In the genomic region with DNA sequence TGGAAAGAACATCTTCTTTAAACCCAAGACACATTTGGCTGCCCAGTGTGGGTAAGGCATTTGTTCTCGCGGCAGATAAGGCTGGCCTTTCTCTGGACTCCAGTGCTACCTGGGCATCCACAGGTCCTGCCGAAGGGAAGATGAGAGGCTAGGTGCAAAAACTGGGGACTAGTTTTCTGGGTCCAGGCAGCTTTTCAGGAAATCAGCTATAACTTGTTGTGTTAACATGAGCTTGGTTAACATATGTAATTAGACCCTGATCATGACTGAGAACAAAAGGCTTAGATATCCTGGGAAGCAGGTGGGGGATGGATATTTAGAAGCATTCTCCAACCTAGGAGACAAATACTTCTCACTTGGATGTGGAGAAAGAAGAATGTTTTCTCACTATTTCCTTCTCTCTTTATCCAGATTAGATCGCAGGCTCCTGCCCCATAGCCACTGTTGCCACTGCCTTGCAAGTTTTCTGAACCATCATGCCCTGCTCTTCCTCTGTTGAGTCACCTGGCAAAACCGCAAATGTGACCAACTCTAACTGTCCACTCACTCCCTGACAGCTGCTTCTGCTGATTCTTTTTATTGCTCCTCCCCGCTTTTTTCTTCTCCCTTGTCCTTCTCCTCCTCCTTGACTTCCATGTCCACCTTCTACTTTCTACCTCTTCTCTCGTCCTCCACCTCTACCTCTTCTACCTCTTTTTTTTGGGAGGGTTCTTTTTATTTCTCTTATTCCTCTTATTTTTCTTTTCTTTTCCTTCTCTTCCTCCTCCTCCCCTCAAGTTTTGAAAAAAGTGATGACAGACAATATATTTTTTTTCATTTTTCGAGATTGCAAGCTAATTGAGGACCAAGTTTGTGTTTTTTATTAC, we compare ENCODE assay signal across 1 cellular context.
TF ChIP-seq lines count a peak whose summit lies in the region.

No MANE protein-coding gene starts in this region.

TF ChIP-seq in K562, 482 proteins besides CTCF, POLR2A, EP300 and RAD21 (continued from another document and continues in another):
- TF ChIP-seq TEAD4 (IDR thresholded peaks at IDR 0.05; ENCODE audit: low read length) (peak; percentile 87), TEAD4 (CRISPR knock-in tag; IDR thresholded peaks at IDR 0.05; ENCODE audit: borderline replicate concordance) (no peak), HDAC2 (IDR thresholded peaks at IDR 0.05) (peak; percentile 80; the same call in 1 of the 2 replicates), ZNF282 (CRISPR knock-in tag; IDR thresholded peaks at IDR 0.05) (no peak), TBL1XR1 (IDR thresholded peaks at IDR 0.05; ENCODE audit: low read length in 2 of 2) (peak in 1 of 2 experiments; percentile 64; a peak in 2 of 4 replicates), FOXA3 (CRISPR knock-in tag; conservative IDR thresholded peaks at IDR 0.05 in 1 of 2, IDR thresholded peaks at IDR 0.05 in 1 of 2) (no peak), SLC30A9 (CRISPR knock-in tag; IDR thresholded peaks at IDR 0.05) (no peak), ZNF12 (CRISPR knock-in tag; IDR thresholded peaks at IDR 0.05) (no peak), TAF1 (IDR thresholded peaks at IDR 0.05; ENCODE audit: control insufficient read depth, extremely low read depth, insufficient read depth, low read length, severe bottlenecking) (peak; percentile 57), SMARCB1 (IDR thresholded peaks at IDR 0.05; ENCODE audit: insufficient read length, low read depth) (no peak), MEF2D (tag; conservative IDR thresholded peaks at IDR 0.05; ENCODE audit: low read depth) (peak; percentile 41; the same call in 1 of the 2 replicates), ZEB2 (IDR thresholded peaks at IDR 0.05) (peak; percentile 83), NRF1 (conservative IDR thresholded peaks at IDR 0.05 in 1 of 2, IDR thresholded peaks at IDR 0.05 in 1 of 2) (0 out of 4 replicates have a peak, but pooled peaks of 1 of the 2 experiments have one; percentile 39), SNRNP70 (optimal IDR thresholded peaks at IDR 0.05; ENCODE audit: low read depth, low read length) (no peak), MTA3 (IDR thresholded peaks at IDR 0.05; ENCODE audit: borderline replicate concordance) (peak; percentile 79; the same call in 1 of the 2 replicates), EP400 (IDR thresholded peaks at IDR 0.05) (peak; percentile 76), HSF4 (CRISPR knock-in tag; IDR thresholded peaks at IDR 0.05; ENCODE audit: borderline replicate concordance) (no peak), SIX5 (IDR thresholded peaks at IDR 0.05; ENCODE audit: borderline replicate concordance in 1 of 2, insufficient read depth in 1 of 2, low read depth in 1 of 2, low read length in 2 of 2) (no peak), ILF3 (IDR thresholded peaks at IDR 0.05; ENCODE audit: borderline replicate concordance) (no peak), FOSL1 (tag; conservative IDR thresholded peaks at IDR 0.05) (peak; percentile 98), ZNF77 (CRISPR knock-in tag; IDR thresholded peaks at IDR 0.05) (no peak), ZNF354B (CRISPR knock-in tag; IDR thresholded peaks at IDR 0.05) (no peak), RAD51 (IDR thresholded peaks at IDR 0.05; ENCODE audit: borderline replicate concordance, low read depth) (no peak; the same call in 1 of the 2 replicates), ZNF143 (CRISPR knock-in tag; IDR thresholded peaks at IDR 0.05) (no peak), BRF1 (IDR thresholded peaks at IDR 0.05; ENCODE audit: borderline replicate concordance, extremely low read depth, insufficient read length) (no peak), CEBPB (tag; IDR thresholded peaks at IDR 0.05) (no peak), NFE2 (IDR thresholded peaks at IDR 0.05; ENCODE audit: low read depth) (peak; percentile 88), ZBTB8A (IDR thresholded peaks at IDR 0.05; ENCODE audit: partially characterized antibody) (no peak)
- TF ChIP-seq, protein P1, sequence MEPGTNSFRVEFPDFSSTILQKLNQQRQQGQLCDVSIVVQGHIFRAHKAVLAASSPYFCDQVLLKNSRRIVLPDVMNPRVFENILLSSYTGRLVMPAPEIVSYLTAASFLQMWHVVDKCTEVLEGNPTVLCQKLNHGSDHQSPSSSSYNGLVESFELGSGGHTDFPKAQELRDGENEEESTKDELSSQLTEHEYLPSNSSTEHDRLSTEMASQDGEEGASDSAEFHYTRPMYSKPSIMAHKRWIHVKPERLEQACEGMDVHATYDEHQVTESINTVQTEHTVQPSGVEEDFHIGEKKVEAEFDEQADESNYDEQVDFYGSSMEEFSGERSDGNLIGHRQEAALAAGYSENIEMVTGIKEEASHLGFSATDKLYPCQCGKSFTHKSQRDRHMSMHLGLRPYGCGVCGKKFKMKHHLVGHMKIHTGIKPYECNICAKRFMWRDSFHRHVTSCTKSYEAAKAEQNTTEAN (CRISPR knock-in tag; IDR thresholded peaks at IDR 0.05): no peak
- TF ChIP-seq, protein P2, sequence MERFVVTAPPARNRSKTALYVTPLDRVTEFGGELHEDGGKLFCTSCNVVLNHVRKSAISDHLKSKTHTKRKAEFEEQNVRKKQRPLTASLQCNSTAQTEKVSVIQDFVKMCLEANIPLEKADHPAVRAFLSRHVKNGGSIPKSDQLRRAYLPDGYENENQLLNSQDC (CRISPR knock-in tag; IDR thresholded peaks at IDR 0.05): no peak
- TF ChIP-seq, protein P3, sequence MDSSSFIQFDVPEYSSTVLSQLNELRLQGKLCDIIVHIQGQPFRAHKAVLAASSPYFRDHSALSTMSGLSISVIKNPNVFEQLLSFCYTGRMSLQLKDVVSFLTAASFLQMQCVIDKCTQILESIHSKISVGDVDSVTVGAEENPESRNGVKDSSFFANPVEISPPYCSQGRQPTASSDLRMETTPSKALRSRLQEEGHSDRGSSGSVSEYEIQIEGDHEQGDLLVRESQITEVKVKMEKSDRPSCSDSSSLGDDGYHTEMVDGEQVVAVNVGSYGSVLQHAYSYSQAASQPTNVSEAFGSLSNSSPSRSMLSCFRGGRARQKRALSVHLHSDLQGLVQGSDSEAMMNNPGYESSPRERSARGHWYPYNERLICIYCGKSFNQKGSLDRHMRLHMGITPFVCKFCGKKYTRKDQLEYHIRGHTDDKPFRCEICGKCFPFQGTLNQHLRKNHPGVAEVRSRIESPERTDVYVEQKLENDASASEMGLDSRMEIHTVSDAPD (CRISPR knock-in tag; IDR thresholded peaks at IDR 0.05): no peak
- TF ChIP-seq, protein P4, sequence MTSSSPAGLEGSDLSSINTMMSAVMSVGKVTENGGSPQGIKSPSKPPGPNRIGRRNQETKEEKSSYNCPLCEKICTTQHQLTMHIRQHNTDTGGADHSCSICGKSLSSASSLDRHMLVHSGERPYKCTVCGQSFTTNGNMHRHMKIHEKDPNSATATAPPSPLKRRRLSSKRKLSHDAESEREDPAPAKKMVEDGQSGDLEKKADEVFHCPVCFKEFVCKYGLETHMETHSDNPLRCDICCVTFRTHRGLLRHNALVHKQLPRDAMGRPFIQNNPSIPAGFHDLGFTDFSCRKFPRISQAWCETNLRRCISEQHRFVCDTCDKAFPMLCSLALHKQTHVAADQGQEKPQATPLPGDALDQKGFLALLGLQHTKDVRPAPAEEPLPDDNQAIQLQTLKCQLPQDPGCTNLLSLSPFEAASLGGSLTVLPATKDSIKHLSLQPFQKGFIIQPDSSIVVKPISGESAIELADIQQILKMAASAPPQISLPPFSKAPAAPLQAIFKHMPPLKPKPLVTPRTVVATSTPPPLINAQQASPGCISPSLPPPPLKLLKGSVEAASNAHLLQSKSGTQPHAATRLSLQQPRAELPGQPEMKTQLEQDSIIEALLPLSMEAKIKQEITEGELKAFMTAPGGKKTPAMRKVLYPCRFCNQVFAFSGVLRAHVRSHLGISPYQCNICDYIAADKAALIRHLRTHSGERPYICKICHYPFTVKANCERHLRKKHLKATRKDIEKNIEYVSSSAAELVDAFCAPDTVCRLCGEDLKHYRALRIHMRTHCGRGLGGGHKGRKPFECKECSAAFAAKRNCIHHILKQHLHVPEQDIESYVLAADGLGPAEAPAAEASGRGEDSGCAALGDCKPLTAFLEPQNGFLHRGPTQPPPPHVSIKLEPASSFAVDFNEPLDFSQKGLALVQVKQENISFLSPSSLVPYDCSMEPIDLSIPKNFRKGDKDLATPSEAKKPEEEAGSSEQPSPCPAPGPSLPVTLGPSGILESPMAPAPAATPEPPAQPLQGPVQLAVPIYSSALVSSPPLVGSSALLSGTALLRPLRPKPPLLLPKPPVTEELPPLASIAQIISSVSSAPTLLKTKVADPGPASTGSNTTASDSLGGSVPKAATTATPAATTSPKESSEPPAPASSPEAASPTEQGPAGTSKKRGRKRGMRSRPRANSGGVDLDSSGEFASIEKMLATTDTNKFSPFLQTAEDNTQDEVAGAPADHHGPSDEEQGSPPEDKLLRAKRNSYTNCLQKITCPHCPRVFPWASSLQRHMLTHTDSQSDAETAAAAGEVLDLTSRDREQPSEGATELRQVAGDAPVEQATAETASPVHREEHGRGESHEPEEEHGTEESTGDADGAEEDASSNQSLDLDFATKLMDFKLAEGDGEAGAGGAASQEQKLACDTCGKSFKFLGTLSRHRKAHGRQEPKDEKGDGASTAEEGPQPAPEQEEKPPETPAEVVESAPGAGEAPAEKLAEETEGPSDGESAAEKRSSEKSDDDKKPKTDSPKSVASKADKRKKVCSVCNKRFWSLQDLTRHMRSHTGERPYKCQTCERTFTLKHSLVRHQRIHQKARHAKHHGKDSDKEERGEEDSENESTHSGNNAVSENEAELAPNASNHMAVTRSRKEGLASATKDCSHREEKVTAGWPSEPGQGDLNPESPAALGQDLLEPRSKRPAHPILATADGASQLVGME (CRISPR knock-in tag; IDR thresholded peaks at IDR 0.05): no peak
- TF ChIP-seq, protein P5, sequence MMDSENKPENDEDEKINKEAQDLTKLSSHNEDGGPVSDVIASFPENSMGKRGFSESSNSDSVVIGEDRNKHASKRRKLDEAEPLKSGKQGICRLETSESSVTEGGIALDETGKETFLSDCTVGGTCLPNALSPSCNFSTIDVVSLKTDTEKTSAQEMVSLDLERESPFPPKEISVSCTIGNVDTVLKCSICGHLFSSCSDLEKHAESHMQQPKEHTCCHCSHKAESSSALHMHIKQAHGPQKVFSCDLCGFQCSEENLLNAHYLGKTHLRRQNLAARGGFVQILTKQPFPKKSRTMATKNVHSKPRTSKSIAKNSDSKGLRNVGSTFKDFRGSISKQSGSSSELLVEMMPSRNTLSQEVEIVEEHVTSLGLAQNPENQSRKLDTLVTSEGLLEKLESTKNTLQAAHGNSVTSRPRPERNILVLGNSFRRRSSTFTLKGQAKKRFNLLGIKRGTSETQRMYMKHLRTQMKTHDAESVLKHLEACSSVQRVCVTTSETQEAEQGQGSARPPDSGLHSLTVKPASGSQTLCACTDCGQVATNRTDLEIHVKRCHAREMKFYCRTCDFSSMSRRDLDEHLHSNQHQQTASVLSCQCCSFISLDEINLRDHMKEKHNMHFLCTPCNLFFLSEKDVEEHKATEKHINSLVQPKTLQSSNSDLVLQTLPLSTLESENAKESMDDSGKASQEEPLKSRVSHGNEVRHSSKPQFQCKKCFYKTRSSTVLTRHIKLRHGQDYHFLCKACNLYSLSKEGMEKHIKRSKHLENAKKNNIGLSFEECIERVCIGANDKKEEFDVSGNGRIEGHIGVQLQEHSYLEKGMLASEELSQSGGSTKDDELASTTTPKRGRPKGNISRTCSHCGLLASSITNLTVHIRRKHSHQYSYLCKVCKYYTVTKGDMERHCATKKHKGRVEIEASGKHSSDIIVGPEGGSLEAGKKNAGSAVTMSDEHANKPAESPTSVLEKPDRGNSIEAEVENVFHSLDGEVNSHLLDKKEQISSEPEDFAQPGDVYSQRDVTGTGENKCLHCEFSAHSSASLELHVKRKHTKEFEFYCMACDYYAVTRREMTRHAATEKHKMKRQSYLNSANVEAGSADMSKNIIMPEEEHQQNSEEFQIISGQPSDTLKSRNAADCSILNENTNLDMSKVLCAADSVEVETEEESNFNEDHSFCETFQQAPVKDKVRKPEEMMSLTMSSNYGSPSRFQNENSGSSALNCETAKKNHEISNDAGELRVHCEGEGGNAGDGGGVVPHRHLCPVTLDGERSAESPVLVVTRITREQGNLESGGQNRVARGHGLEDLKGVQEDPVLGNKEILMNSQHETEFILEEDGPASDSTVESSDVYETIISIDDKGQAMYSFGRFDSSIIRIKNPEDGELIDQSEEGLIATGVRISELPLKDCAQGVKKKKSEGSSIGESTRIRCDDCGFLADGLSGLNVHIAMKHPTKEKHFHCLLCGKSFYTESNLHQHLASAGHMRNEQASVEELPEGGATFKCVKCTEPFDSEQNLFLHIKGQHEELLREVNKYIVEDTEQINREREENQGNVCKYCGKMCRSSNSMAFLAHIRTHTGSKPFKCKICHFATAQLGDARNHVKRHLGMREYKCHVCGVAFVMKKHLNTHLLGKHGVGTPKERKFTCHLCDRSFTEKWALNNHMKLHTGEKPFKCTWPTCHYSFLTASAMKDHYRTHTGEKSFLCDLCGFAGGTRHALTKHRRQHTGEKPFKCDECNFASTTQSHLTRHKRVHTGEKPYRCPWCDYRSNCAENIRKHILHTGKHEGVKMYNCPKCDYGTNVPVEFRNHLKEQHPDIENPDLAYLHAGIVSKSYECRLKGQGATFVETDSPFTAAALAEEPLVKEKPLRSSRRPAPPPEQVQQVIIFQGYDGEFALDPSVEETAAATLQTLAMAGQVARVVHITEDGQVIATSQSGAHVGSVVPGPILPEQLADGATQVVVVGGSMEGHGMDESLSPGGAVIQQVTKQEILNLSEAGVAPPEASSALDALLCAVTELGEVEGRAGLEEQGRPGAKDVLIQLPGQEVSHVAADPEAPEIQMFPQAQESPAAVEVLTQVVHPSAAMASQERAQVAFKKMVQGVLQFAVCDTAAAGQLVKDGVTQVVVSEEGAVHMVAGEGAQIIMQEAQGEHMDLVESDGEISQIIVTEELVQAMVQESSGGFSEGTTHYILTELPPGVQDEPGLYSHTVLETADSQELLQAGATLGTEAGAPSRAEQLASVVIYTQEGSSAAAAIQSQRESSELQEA (IDR thresholded peaks at IDR 0.05; ENCODE audit: low read depth): peak; percentile 35; the same call in 1 of the 2 replicates
- TF ChIP-seq, protein P6, sequence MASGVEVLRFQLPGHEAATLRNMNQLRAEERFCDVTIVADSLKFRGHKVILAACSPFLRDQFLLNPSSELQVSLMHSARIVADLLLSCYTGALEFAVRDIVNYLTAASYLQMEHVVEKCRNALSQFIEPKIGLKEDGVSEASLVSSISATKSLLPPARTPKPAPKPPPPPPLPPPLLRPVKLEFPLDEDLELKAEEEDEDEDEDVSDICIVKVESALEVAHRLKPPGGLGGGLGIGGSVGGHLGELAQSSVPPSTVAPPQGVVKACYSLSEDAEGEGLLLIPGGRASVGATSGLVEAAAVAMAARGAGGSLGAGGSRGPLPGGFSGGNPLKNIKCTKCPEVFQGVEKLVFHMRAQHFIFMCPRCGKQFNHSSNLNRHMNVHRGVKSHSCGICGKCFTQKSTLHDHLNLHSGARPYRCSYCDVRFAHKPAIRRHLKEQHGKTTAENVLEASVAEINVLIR (CRISPR knock-in tag; IDR thresholded peaks at IDR 0.05): no peak
- TF ChIP-seq, protein P7, sequence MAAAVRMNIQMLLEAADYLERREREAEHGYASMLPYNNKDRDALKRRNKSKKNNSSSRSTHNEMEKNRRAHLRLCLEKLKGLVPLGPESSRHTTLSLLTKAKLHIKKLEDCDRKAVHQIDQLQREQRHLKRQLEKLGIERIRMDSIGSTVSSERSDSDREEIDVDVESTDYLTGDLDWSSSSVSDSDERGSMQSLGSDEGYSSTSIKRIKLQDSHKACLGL (CRISPR knock-in tag; IDR thresholded peaks at IDR 0.05; ENCODE audit: borderline replicate concordance, poor library complexity, severe bottlenecking): no peak
- TF ChIP-seq, protein P8, sequence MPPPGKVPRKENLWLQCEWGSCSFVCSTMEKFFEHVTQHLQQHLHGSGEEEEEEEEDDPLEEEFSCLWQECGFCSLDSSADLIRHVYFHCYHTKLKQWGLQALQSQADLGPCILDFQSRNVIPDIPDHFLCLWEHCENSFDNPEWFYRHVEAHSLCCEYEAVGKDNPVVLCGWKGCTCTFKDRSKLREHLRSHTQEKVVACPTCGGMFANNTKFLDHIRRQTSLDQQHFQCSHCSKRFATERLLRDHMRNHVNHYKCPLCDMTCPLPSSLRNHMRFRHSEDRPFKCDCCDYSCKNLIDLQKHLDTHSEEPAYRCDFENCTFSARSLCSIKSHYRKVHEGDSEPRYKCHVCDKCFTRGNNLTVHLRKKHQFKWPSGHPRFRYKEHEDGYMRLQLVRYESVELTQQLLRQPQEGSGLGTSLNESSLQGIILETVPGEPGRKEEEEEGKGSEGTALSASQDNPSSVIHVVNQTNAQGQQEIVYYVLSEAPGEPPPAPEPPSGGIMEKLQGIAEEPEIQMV (tag; conservative IDR thresholded peaks at IDR 0.05; ENCODE audit: low read depth): no peak
